Comparison of ENCODE assay signal across 21 cellular contexts in the genomic region with DNA sequence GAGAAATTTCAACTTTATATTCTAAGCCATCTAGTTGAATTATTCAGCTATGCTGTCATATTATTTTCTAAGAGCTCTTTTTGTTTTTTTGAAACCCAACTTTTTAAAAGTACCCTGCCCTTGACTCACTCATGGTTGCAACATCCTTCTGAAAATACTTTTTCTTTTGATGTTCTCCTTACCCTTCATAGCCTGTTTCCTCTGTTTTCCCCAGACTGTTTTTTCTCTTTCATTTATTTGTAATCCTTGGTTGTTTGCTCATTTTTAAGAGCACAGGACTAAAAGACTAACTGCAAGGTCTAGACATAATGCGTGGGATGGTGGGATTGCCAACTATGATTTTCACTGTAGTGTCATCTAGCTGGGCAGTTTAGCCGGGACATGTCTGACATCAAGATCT. TPM values are rescaled to one million over a fixed set of nuclear protein-coding genes. Genes with fewer than 3 reads are reported as not detected.
DNase-seq lines count a peak whose midpoint lies in the region; ATAC-seq and TF ChIP-seq lines count a peak whose summit lies in the region.
"Had no signal": no experiment of that assay in that cellular context is flagged by ENCODE, and none has a peak within 500 bp of the region (broad histone marks: within the 10 kb centered on the region; RNA-seq: fewer than 3 reads in every experiment).

No MANE protein-coding gene starts in this region.

- peaks cover 4% of the 10 kb centered on the region for H3K27me3 Mint-ChIP-seq in GM23338 (ENCODE audit: insufficient read depth, low read depth, poor library complexity)
- no peaks in the 10 kb centered on the region for H3K27me3 Mint-ChIP-seq in activated T-helper 1 cell treated with anti-CD3 and anti-CD28 coated beads, Interleukin-12 subunit alpha, Interleukin-12 subunit beta, Interleukin-2, Interleukin-4 antibody, amounts not matched to agents 30 ng/mL and 10 ng/mL and 1 ng/mL, durations not matched to agents 14 hours and 24 hours and 36 hours (ENCODE audit: insufficient read depth)
- H3K27me3 Mint-ChIP-seq: activated CD4-positive, alpha-beta memory T cell treated with anti-CD3 and anti-CD28 coated beads for 36 hours had no signal

- no peaks in the 10 kb centered on the region for H3K4me1 Mint-ChIP-seq in GM23338
- peaks cover 12% of the 10 kb centered on the region for H3K4me1 Mint-ChIP-seq in activated T-helper 1 cell treated with anti-CD3 and anti-CD28 coated beads, Interleukin-12 subunit alpha, Interleukin-12 subunit beta, Interleukin-2, Interleukin-4 antibody, amounts not matched to agents 30 ng/mL and 10 ng/mL and 1 ng/mL, durations not matched to agents 14 hours and 24 hours and 36 hours (ENCODE audit: low read depth)
- H3K4me1 Mint-ChIP-seq: WTC11 had no signal

- no peaks in the 10 kb centered on the region for H3K9me2 ChIP-seq in GM23338 (ENCODE audit: insufficient read depth)

- intact Hi-C loops in activated T-helper 1 cell treated with anti-CD3 and anti-CD28 coated beads, Interleukin-12 subunit alpha, Interleukin-12 subunit beta, Interleukin-2, Interleukin-4 antibody, amounts not matched to agents 30 ng/mL and 10 ng/mL and 1 ng/mL, durations not matched to agents 14 hours and 24 hours and 36 hours (cut with micrococcal nuclease): no loop called here

- H3K36me3 Mint-ChIP-seq in GM23338 (ENCODE audit: low read depth): peaks cover 55% of the 10 kb centered on the region
- H3K36me3 Mint-ChIP-seq in activated T-helper 1 cell treated with anti-CD3 and anti-CD28 coated beads, Interleukin-12 subunit alpha, Interleukin-12 subunit beta, Interleukin-2, Interleukin-4 antibody, amounts not matched to agents 30 ng/mL and 10 ng/mL and 1 ng/mL, durations not matched to agents 14 hours and 24 hours and 36 hours (ENCODE audit: low read depth): peaks cover 15% of the 10 kb centered on the region

- peaks cover 18% of the 10 kb centered on the region; the same call in 2 of the 3 replicates for H3K9me3 Mint-ChIP-seq in GM23338
- H3K9me3 Mint-ChIP-seq in activated T-helper 1 cell treated with anti-CD3 and anti-CD28 coated beads, Interleukin-12 subunit alpha, Interleukin-12 subunit beta, Interleukin-2, Interleukin-4 antibody, amounts not matched to agents 30 ng/mL and 10 ng/mL and 1 ng/mL, durations not matched to agents 14 hours and 24 hours and 36 hours: no peaks in the 10 kb centered on the region
- H3K9me3 Mint-ChIP-seq: T-helper 2 cell treated with Interferon-gamma antibody and Interleukin-4, amounts not matched to agents 5 μg/mL and 100 μg/mL, for 36 hours had no signal

- no peak for TF ChIP-seq CTCF in GM23338 (conservative IDR thresholded peaks at IDR 0.05; ENCODE audit: low read depth in 2 of 2)
- no peak for TF ChIP-seq CTCF in cardiac fibroblast (IDR thresholded peaks at IDR 0.05; ENCODE audit: low read depth, low read length)

- H3K9ac ChIP-seq in BLaER1 treated with 17β-estradiol and CSF1 and Interleukin-3, amounts not matched to agents 10 nM and 100 nM: peak overlapping the region in 4 of 11 experiments; percentile 13 to 42 (median 25); a peak in 1 of 22 replicates

- peak overlapping the region; percentile 40; the same call in 1 of the 2 replicates for H3K27ac Mint-ChIP-seq in GM23338
- H3K27ac Mint-ChIP-seq in activated T-helper 1 cell treated with anti-CD3 and anti-CD28 coated beads, Interleukin-12 subunit alpha, Interleukin-12 subunit beta, Interleukin-2, Interleukin-4 antibody, amounts not matched to agents 30 ng/mL and 10 ng/mL and 1 ng/mL, durations not matched to agents 14 hours and 24 hours and 36 hours: no peak overlapping the region
- H3K27ac Mint-ChIP-seq: activated CD4-positive, alpha-beta memory T cell treated with anti-CD3 and anti-CD28 coated beads for 36 hours; activated naive CD4-positive, alpha-beta T cell treated with anti-CD3 and anti-CD28 coated beads for 36 hours; T-helper 2 cell treated with Interferon-gamma antibody and Interleukin-4, amounts not matched to agents 5 μg/mL and 100 μg/mL, for 36 hours; WTC11 had no signal

- peak overlapping the region in 8 of 11 experiments; percentile 35 to 73 (median 50); a peak in 14 of 22 replicates for H3K27ac ChIP-seq in BLaER1 treated with 17β-estradiol and CSF1 and Interleukin-3, amounts not matched to agents 10 nM and 100 nM
- H3K27ac ChIP-seq in GM23338 (ENCODE audit: low read depth): no peak overlapping the region
- H3K27ac ChIP-seq: ascending aorta, lower lobe of right lung had no signal

- no peak overlapping the region for H3K4me3 Mint-ChIP-seq in GM23338
- no peak overlapping the region for H3K4me3 Mint-ChIP-seq in activated T-helper 1 cell treated with anti-CD3 and anti-CD28 coated beads, Interleukin-12 subunit alpha, Interleukin-12 subunit beta, Interleukin-2, Interleukin-4 antibody, amounts not matched to agents 30 ng/mL and 10 ng/mL and 1 ng/mL, durations not matched to agents 14 hours and 24 hours and 36 hours
- H3K4me3 Mint-ChIP-seq: activated CD4-positive, alpha-beta memory T cell treated with anti-CD3 and anti-CD28 coated beads for 36 hours; activated naive CD4-positive, alpha-beta T cell treated with anti-CD3 and anti-CD28 coated beads for 36 hours; T-helper 2 cell treated with Interferon-gamma antibody and Interleukin-4, amounts not matched to agents 5 μg/mL and 100 μg/mL, for 36 hours; WTC11 had no signal

- H3K79me2 ChIP-seq in GM23338 (replicated peaks; ENCODE audit: insufficient read depth): no peaks in the 10 kb centered on the region

- H3K4me1 ChIP-seq in BLaER1 treated with 17β-estradiol and CSF1 and Interleukin-3, amounts not matched to agents 10 nM and 100 nM: peaks cover 7 to 28% (median 13%) of the 10 kb centered on the region in 10 experiments; a peak in 18 of 20 replicates
- no peaks in the 10 kb centered on the region for H3K4me1 ChIP-seq in GM23338 (ENCODE audit: insufficient read depth)
- H3K4me1 ChIP-seq: ascending aorta, BE2C, lower lobe of right lung had no signal

- peak overlapping the region in 9 of 11 experiments; percentile 33 to 72 (median 59); a peak in 16 of 22 replicates for H3K4me2 ChIP-seq in BLaER1 treated with 17β-estradiol and CSF1 and Interleukin-3, amounts not matched to agents 10 nM and 100 nM
- H3K4me2 ChIP-seq in GM23338: no peak overlapping the region

- H4K20me1 ChIP-seq in BLaER1 treated with 17β-estradiol and CSF1 and Interleukin-3, amounts not matched to agents 10 nM and 100 nM: no peaks in the 10 kb centered on the region
- no peaks in the 10 kb centered on the region for H4K20me1 ChIP-seq in GM23338 (replicated peaks; ENCODE audit: insufficient read depth)

- H3K27me3 ChIP-seq in BLaER1 treated with 17β-estradiol and CSF1 and Interleukin-3, amounts not matched to agents 10 nM and 100 nM: no peaks in the 10 kb centered on the region
- H3K27me3 ChIP-seq in GM23338 (ENCODE audit: insufficient read depth): no peaks in the 10 kb centered on the region
- H3K27me3 ChIP-seq: ascending aorta, BE2C had no signal

- H2AFZ ChIP-seq in GM23338: no peak overlapping the region

- no peak for ATAC-seq in GM23338
- ATAC-seq: lower lobe of right lung, SK-N-SH treated with all-trans-retinoic acid at 6 μM for 48 hours, WTC11 had no signal

- no peak overlapping the region for H3K4me3 ChIP-seq in BLaER1 treated with 17β-estradiol and CSF1 and Interleukin-3, amounts not matched to agents 10 nM and 100 nM
- H3K4me3 ChIP-seq in GM23338 (no peak overlapping the region), cardiac fibroblast (replicated peaks in 1 of 2; ENCODE audit: low read depth in 2 of 2, low read length in 2 of 2) (no peak overlapping the region)
- H3K4me3 ChIP-seq: ascending aorta, lower lobe of right lung had no signal

- peaks cover 45 to 80% (median 56%) of the 10 kb centered on the region in 11 experiments for H3K36me3 ChIP-seq in BLaER1 treated with 17β-estradiol and CSF1 and Interleukin-3, amounts not matched to agents 10 nM and 100 nM
- peaks cover 7% of the 10 kb centered on the region; the same call in 1 of the 2 replicates for H3K36me3 ChIP-seq in GM23338 (ENCODE audit: insufficient read depth)

- H3F3A ChIP-seq in GM23338 (replicated peaks; ENCODE audit: low read depth): no peaks in the 10 kb centered on the region

- H3K9me3 ChIP-seq in BLaER1 treated with 17β-estradiol and CSF1 and Interleukin-3, amounts not matched to agents 10 nM and 100 nM (replicated peaks in 1 of 11): peaks cover 0 to 19% (median 0%) of the 10 kb centered on the region in 11 experiments; a peak in 6 of 22 replicates
- H3K9me3 ChIP-seq: ascending aorta, BE2C, lower lobe of right lung had no signal

- DNase-seq in GM23338 (ENCODE audit: low spot score) (no peak), cardiac fibroblast (ENCODE audit: low read depth in 2 of 2) (peak; percentile 62 to 75), renal cortical epithelial cell (ENCODE audit: low read depth) (peak; percentile 59), NCI-H1436 treated with DMSO at 0.1 percent for 48 hours (lab: John Stamatoyannopoulos, UW) (no peak)
- DNase-seq in activated T-helper 1 cell treated with anti-CD3 and anti-CD28 coated beads, Interleukin-12 subunit alpha, Interleukin-12 subunit beta, Interleukin-2, Interleukin-4 antibody, amounts not matched to agents 30 ng/mL and 10 ng/mL and 1 ng/mL, durations not matched to agents 14 hours and 24 hours and 36 hours (ENCODE audit: low spot score): no peak
- no peak for DNase-seq in NK-92 treated with Interleukin-12 subunit alpha and Interleukin-12 subunit beta, amount 100 ng/mL, for 24 hours (lab: John Stamatoyannopoulos, UW)
- DNase-seq: activated CD4-positive, alpha-beta memory T cell treated with anti-CD3 and anti-CD28 coated beads for 36 hours; activated naive CD4-positive, alpha-beta T cell treated with anti-CD3 and anti-CD28 coated beads for 36 hours; BE2C; COR-L47; DMS79 treated with DMSO at 0.1 percent for 48 hours; Kasumi-1; lower lobe of right lung; NCI-H1105 treated with DMSO at 0.1 percent for 48 hours; NCI-H524 treated with DMSO at 0.1 percent for 48 hours; posterior cingulate gyrus had no signal

TF ChIP-seq in GM23338, 12 proteins besides CTCF, POLR2A, EP300 and RAD21 (continues in another document):
- TF ChIP-seq ZNF114 (CRISPR knock-in tag; IDR thresholded peaks at IDR 0.05) (no peak), ZNF331 (CRISPR knock-in tag; IDR thresholded peaks at IDR 0.05; ENCODE audit: low read depth) (no peak), STAT1 (IDR thresholded peaks at IDR 0.05; ENCODE audit: unreplicated experiment) (no peak)

RNA-seq across cellular contexts. Expression of gene CDKL1, which starts 21.2 kb away (rescaled TPM):
- 0.19 and 0.52 TPM in 2 replicates for total RNA-seq in GM23338 (2014; rRNA removed; shearing (Covaris generic))
- 0.52 and 0.56 TPM in 2 replicates for polyA plus RNA-seq in GM23338 (2016; fragmentation: Nextera tagmentation; extraction: Ambion mirVana)
- 24.5 and 40.3 TPM in 2 replicates for total RNA-seq in renal cortical epithelial cell
- 2.4 and 2.5 TPM in 2 replicates for total RNA-seq in activated T-helper 1 cell treated with anti-CD3 and anti-CD28 coated beads, Interleukin-12 subunit alpha, Interleukin-12 subunit beta, Interleukin-2, Interleukin-4 antibody, amounts not matched to agents 30 ng/mL and 10 ng/mL and 1 ng/mL, durations not matched to agents 14 hours and 24 hours and 36 hours

Comparison
In these comparisons a context has a peak if more than half of its experiments do, and no peak if none do; other contexts are left out.
1. DNase-seq: peak in cardiac fibroblast (2 of 2) and renal cortical epithelial cell (single experiment); none in GM23338 (single experiment), activated T-helper 1 cell treated with anti-CD3 and anti-CD28 coated beads, Interleukin-12 subunit alpha, Interleukin-12 subunit beta, Interleukin-2, Interleukin-4 antibody, amounts not matched to agents 30 ng/mL and 10 ng/mL and 1 ng/mL, durations not matched to agents 14 hours and 24 hours and 36 hours (single experiment), NK-92 treated with Interleukin-12 subunit alpha and Interleukin-12 subunit beta, amount 100 ng/mL, for 24 hours (single experiment) and NCI-H1436 treated with DMSO at 0.1 percent for 48 hours (single experiment).